1 cellular context compared by ENCODE assay signal in the genomic region with DNA sequence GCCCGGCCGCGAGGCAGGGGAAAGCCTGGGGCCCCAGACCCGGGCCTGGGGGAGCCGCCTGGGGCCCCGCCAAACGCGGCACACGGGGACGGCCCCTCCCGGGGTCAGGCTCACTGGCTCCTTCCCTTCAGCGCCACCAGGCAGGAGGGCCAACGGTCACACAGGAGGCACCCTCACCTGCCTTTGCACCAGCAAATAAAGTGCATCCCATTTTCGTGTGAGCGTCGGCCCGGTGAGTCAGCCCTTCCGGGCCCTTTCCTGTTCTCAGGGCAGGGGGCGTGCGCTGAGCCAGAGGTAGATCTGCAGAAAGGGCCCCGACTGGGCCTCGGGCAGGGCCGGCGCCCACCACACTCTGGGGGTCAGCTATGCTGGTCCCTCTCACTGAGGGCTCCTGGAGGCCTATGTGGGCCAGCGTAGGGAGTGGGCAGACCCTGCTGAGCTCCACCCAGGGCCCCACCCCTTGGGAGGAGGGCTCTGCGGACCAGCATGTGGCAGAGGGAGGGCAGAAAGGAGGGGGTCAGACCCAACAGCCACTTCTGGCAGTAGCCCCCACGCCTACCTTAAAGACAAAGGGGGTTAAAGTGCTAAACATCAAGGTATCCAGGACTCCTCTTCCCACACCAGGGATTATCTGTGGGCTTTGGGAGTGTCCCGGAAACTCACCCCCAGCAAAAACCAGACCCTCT.
TF ChIP-seq lines count a peak whose summit lies in the region.

No MANE protein-coding gene starts in this region.

TF ChIP-seq in K562, 482 proteins besides CTCF, POLR2A, EP300 and RAD21 (continued from another document and continues in another):
- TF ChIP-seq, protein P1, sequence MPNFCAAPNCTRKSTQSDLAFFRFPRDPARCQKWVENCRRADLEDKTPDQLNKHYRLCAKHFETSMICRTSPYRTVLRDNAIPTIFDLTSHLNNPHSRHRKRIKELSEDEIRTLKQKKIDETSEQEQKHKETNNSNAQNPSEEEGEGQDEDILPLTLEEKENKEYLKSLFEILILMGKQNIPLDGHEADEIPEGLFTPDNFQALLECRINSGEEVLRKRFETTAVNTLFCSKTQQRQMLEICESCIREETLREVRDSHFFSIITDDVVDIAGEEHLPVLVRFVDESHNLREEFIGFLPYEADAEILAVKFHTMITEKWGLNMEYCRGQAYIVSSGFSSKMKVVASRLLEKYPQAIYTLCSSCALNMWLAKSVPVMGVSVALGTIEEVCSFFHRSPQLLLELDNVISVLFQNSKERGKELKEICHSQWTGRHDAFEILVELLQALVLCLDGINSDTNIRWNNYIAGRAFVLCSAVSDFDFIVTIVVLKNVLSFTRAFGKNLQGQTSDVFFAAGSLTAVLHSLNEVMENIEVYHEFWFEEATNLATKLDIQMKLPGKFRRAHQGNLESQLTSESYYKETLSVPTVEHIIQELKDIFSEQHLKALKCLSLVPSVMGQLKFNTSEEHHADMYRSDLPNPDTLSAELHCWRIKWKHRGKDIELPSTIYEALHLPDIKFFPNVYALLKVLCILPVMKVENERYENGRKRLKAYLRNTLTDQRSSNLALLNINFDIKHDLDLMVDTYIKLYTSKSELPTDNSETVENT (CRISPR knock-in tag; IDR thresholded peaks at IDR 0.05): 0 out of 2 replicates have a peak, but pooled peaks have one; percentile 54
- no peak for TF ChIP-seq KLF10 (CRISPR knock-in tag; IDR thresholded peaks at IDR 0.05)
- TF ChIP-seq SUPT5H (IDR thresholded peaks at IDR 0.05): peak; percentile 64
- TF ChIP-seq CCAR2 (IDR thresholded peaks at IDR 0.05; ENCODE audit: low read depth, low read length): no peak
- TF ChIP-seq, protein P2, sequence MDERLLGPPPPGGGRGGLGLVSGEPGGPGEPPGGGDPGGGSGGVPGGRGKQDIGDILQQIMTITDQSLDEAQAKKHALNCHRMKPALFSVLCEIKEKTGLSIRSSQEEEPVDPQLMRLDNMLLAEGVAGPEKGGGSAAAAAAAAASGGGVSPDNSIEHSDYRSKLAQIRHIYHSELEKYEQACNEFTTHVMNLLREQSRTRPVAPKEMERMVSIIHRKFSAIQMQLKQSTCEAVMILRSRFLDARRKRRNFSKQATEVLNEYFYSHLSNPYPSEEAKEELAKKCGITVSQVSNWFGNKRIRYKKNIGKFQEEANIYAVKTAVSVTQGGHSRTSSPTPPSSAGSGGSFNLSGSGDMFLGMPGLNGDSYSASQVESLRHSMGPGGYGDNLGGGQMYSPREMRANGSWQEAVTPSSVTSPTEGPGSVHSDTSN (CRISPR knock-in tag; IDR thresholded peaks at IDR 0.05; ENCODE audit: low read depth): no peak
- TF ChIP-seq, protein P2 (tag; conservative IDR thresholded peaks at IDR 0.05; ENCODE audit: low read depth): no peak
- TF ChIP-seq, protein P3, sequence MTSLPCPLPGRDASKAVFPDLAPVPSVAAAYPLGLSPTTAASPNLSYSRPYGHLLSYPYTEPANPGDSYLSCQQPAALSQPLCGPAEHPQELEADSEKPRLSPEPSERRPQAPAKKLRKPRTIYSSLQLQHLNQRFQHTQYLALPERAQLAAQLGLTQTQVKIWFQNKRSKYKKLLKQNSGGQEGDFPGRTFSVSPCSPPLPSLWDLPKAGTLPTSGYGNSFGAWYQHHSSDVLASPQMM (CRISPR knock-in tag; IDR thresholded peaks at IDR 0.05): no peak
- peak in 1 of 2 experiments; percentile 32; a peak in 1 of 4 replicates for TF ChIP-seq NRF1 (conservative IDR thresholded peaks at IDR 0.05 in 1 of 2, IDR thresholded peaks at IDR 0.05 in 1 of 2)
- TF ChIP-seq, protein P4, sequence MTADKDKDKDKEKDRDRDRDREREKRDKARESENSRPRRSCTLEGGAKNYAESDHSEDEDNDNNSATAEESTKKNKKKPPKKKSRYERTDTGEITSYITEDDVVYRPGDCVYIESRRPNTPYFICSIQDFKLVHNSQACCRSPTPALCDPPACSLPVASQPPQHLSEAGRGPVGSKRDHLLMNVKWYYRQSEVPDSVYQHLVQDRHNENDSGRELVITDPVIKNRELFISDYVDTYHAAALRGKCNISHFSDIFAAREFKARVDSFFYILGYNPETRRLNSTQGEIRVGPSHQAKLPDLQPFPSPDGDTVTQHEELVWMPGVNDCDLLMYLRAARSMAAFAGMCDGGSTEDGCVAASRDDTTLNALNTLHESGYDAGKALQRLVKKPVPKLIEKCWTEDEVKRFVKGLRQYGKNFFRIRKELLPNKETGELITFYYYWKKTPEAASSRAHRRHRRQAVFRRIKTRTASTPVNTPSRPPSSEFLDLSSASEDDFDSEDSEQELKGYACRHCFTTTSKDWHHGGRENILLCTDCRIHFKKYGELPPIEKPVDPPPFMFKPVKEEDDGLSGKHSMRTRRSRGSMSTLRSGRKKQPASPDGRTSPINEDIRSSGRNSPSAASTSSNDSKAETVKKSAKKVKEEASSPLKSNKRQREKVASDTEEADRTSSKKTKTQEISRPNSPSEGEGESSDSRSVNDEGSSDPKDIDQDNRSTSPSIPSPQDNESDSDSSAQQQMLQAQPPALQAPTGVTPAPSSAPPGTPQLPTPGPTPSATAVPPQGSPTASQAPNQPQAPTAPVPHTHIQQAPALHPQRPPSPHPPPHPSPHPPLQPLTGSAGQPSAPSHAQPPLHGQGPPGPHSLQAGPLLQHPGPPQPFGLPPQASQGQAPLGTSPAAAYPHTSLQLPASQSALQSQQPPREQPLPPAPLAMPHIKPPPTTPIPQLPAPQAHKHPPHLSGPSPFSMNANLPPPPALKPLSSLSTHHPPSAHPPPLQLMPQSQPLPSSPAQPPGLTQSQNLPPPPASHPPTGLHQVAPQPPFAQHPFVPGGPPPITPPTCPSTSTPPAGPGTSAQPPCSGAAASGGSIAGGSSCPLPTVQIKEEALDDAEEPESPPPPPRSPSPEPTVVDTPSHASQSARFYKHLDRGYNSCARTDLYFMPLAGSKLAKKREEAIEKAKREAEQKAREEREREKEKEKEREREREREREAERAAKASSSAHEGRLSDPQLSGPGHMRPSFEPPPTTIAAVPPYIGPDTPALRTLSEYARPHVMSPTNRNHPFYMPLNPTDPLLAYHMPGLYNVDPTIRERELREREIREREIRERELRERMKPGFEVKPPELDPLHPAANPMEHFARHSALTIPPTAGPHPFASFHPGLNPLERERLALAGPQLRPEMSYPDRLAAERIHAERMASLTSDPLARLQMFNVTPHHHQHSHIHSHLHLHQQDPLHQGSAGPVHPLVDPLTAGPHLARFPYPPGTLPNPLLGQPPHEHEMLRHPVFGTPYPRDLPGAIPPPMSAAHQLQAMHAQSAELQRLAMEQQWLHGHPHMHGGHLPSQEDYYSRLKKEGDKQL (CRISPR knock-in tag; IDR thresholded peaks at IDR 0.05; ENCODE audit: borderline replicate concordance): 0 out of 2 replicates have a peak, but pooled peaks have one; percentile 31
- TF ChIP-seq SAFB (IDR thresholded peaks at IDR 0.05; ENCODE audit: borderline replicate concordance, low read depth, low read length): no peak
- TF ChIP-seq FOXM1 (IDR thresholded peaks at IDR 0.05; ENCODE audit: low read depth): no peak
- no peak for TF ChIP-seq FOXM1 (CRISPR knock-in tag; IDR thresholded peaks at IDR 0.05; ENCODE audit: low read depth)
- TF ChIP-seq KHSRP (IDR thresholded peaks at IDR 0.05): no peak
- TF ChIP-seq RB1 (IDR thresholded peaks at IDR 0.05; ENCODE audit: low read depth): peak; percentile 11; the same call in 1 of the 2 replicates
- TF ChIP-seq RAD51 (IDR thresholded peaks at IDR 0.05; ENCODE audit: borderline replicate concordance, low read depth): no peak
- TF ChIP-seq HDAC2 (IDR thresholded peaks at IDR 0.05): 0 out of 2 replicates have a peak, but pooled peaks have one; percentile 11
- TF ChIP-seq, protein P5, sequence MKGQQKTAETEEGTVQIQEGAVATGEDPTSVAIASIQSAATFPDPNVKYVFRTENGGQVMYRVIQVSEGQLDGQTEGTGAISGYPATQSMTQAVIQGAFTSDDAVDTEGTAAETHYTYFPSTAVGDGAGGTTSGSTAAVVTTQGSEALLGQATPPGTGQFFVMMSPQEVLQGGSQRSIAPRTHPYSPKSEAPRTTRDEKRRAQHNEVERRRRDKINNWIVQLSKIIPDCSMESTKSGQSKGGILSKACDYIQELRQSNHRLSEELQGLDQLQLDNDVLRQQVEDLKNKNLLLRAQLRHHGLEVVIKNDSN (CRISPR knock-in tag; IDR thresholded peaks at IDR 0.05): peak; percentile 37; the same call in 1 of the 2 replicates
- no peak for TF ChIP-seq HSF4 (CRISPR knock-in tag; IDR thresholded peaks at IDR 0.05; ENCODE audit: borderline replicate concordance)
- TF ChIP-seq SAFB2 (IDR thresholded peaks at IDR 0.05; ENCODE audit: borderline replicate concordance, low read depth, low read length, severe bottlenecking): no peak
- peak; percentile 44 for TF ChIP-seq CHD1 (IDR thresholded peaks at IDR 0.05; ENCODE audit: low read length)
- no peak for TF ChIP-seq HDAC6 (IDR thresholded peaks at IDR 0.05; ENCODE audit: low read depth, low read length)
- 0 out of 2 replicates have a peak, but pooled peaks have one; percentile 5 for TF ChIP-seq CREM (IDR thresholded peaks at IDR 0.05; ENCODE audit: low read depth)
- TF ChIP-seq ZNF146 (CRISPR knock-in tag; IDR thresholded peaks at IDR 0.05; ENCODE audit: unreplicated experiment): no peak
- no peak for TF ChIP-seq ZNF444 (CRISPR knock-in tag; IDR thresholded peaks at IDR 0.05)
- TF ChIP-seq, protein P6, sequence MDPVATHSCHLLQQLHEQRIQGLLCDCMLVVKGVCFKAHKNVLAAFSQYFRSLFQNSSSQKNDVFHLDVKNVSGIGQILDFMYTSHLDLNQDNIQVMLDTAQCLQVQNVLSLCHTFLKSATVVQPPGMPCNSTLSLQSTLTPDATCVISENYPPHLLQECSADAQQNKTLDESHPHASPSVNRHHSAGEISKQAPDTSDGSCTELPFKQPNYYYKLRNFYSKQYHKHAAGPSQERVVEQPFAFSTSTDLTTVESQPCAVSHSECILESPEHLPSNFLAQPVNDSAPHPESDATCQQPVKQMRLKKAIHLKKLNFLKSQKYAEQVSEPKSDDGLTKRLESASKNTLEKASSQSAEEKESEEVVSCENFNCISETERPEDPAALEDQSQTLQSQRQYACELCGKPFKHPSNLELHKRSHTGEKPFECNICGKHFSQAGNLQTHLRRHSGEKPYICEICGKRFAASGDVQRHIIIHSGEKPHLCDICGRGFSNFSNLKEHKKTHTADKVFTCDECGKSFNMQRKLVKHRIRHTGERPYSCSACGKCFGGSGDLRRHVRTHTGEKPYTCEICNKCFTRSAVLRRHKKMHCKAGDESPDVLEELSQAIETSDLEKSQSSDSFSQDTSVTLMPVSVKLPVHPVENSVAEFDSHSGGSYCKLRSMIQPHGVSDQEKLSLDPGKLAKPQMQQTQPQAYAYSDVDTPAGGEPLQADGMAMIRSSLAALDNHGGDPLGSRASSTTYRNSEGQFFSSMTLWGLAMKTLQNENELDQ (CRISPR knock-in tag; IDR thresholded peaks at IDR 0.05; ENCODE audit: borderline replicate concordance): no peak
- no peak for TF ChIP-seq ZNF3 (CRISPR knock-in tag; IDR thresholded peaks at IDR 0.05)
- no peak for TF ChIP-seq PHTF2 (CRISPR knock-in tag; IDR thresholded peaks at IDR 0.05)
- TF ChIP-seq, protein P7, sequence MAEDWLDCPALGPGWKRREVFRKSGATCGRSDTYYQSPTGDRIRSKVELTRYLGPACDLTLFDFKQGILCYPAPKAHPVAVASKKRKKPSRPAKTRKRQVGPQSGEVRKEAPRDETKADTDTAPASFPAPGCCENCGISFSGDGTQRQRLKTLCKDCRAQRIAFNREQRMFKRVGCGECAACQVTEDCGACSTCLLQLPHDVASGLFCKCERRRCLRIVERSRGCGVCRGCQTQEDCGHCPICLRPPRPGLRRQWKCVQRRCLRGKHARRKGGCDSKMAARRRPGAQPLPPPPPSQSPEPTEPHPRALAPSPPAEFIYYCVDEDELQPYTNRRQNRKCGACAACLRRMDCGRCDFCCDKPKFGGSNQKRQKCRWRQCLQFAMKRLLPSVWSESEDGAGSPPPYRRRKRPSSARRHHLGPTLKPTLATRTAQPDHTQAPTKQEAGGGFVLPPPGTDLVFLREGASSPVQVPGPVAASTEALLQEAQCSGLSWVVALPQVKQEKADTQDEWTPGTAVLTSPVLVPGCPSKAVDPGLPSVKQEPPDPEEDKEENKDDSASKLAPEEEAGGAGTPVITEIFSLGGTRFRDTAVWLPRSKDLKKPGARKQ (CRISPR knock-in tag; IDR thresholded peaks at IDR 0.05): no peak
- TF ChIP-seq, protein P8, sequence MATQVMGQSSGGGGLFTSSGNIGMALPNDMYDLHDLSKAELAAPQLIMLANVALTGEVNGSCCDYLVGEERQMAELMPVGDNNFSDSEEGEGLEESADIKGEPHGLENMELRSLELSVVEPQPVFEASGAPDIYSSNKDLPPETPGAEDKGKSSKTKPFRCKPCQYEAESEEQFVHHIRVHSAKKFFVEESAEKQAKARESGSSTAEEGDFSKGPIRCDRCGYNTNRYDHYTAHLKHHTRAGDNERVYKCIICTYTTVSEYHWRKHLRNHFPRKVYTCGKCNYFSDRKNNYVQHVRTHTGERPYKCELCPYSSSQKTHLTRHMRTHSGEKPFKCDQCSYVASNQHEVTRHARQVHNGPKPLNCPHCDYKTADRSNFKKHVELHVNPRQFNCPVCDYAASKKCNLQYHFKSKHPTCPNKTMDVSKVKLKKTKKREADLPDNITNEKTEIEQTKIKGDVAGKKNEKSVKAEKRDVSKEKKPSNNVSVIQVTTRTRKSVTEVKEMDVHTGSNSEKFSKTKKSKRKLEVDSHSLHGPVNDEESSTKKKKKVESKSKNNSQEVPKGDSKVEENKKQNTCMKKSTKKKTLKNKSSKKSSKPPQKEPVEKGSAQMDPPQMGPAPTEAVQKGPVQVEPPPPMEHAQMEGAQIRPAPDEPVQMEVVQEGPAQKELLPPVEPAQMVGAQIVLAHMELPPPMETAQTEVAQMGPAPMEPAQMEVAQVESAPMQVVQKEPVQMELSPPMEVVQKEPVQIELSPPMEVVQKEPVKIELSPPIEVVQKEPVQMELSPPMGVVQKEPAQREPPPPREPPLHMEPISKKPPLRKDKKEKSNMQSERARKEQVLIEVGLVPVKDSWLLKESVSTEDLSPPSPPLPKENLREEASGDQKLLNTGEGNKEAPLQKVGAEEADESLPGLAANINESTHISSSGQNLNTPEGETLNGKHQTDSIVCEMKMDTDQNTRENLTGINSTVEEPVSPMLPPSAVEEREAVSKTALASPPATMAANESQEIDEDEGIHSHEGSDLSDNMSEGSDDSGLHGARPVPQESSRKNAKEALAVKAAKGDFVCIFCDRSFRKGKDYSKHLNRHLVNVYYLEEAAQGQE (CRISPR knock-in tag; IDR thresholded peaks at IDR 0.05; ENCODE audit: low read depth): 0 out of 2 replicates have a peak, but pooled peaks have one; percentile 43
- peak; percentile 12 for TF ChIP-seq PCBP1 (IDR thresholded peaks at IDR 0.05; ENCODE audit: low read depth, low read length, poor library complexity, severe bottlenecking)
- TF ChIP-seq SIN3A (IDR thresholded peaks at IDR 0.05; ENCODE audit: borderline replicate concordance in 2 of 2, control insufficient read depth in 1 of 2, low read depth in 2 of 2, low read length in 2 of 2): 0 out of 4 replicates have a peak, but pooled peaks have one; percentile 2 to 42
- TF ChIP-seq NR2C1 (IDR thresholded peaks at IDR 0.05): no peak
- no peak for TF ChIP-seq NR2C1 (tag; IDR thresholded peaks at IDR 0.05)
